ENCODE assay signal across 1 cellular context in the genomic region with DNA sequence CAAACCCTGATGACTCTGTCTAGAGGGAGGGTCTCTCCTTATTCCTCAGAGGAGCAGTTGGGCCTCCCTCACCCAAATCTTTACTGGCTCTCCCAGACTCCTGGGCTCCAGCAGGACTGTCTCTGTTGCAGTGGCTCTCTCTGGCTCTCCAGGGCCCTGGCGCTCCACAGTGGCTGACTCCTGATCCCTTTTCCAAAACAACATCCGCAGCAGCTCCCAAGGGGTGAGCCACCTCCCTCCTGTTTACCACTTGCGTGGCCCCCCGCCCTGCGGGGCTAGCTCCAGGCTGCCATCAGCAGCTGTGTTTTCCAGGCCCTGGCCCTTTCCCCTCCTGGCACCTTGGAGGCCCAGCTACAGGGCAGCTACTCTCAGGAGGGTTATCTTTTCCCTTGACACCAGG.
A peak's percentile ranks its signal among the peaks of the same experiment; 100 is the strongest.
TF ChIP-seq lines count a peak whose summit lies in the region.

No MANE protein-coding gene starts in this region.

TF ChIP-seq in HEK293, 187 proteins besides CTCF, POLR2A, EP300 and RAD21 (continued from another document):
- TF ChIP-seq, protein P1, sequence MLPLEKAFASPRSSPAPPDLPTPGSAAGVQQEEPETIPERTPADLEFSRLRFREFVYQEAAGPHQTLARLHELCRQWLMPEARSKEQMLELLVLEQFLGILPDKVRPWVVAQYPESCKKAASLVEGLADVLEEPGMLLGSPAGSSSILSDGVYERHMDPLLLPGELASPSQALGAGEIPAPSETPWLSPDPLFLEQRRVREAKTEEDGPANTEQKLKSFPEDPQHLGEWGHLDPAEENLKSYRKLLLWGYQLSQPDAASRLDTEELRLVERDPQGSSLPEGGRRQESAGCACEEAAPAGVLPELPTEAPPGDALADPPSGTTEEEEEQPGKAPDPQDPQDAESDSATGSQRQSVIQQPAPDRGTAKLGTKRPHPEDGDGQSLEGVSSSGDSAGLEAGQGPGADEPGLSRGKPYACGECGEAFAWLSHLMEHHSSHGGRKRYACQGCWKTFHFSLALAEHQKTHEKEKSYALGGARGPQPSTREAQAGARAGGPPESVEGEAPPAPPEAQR (tag by site-specific recombination; IDR thresholded peaks at IDR 0.05): no peak
- TF ChIP-seq ZNF391 (tag by site-specific recombination; IDR thresholded peaks at IDR 0.05; ENCODE audit: borderline replicate concordance, low read depth) (no peak), ZNF266 (tag by site-specific recombination; IDR thresholded peaks at IDR 0.05; ENCODE audit: low read depth) (no peak), GLIS1 (tag by site-specific recombination; IDR thresholded peaks at IDR 0.05) (peak; percentile 59)
TF ChIP-seq in HEK293: peak in this region for 3.
